ENCODE assay signal across 16 cellular contexts in genomic region chr17:364766-365165, GRCh38.
"Had no signal": no experiment of that assay in that cellular context is flagged by ENCODE, and none has a peak within 500 bp of the region (broad histone marks: within the 10 kb centered on the region; RNA-seq: fewer than 3 reads in every experiment).

No MANE protein-coding gene starts in this region.

- H3K27ac Mint-ChIP-seq: activated B cell treated with CpG ODN at 0.5 μM for 24 hours; activated CD4-positive, alpha-beta T cell treated with anti-CD3 and anti-CD28 coated beads, Interleukin-2, amount 10 ng/mL, durations not matched to agents 24 days and 14 days; activated CD8-positive, alpha-beta T cell treated with anti-CD3 and anti-CD28 coated beads for 36 hours; activated naive CD4-positive, alpha-beta T cell treated with anti-CD3 and anti-CD28 coated beads, Interleukin-2, amount 50 U/mL, for 72 hours; activated T-cell treated with anti-CD3 and anti-CD28 coated beads, Interleukin-2, amount 50 U/mL, for 24 hours; T-cell had no signal

- H3K27me3 Mint-ChIP-seq: activated CD8-positive, alpha-beta T cell treated with anti-CD3 and anti-CD28 coated beads for 36 hours; activated T-cell treated with anti-CD3 and anti-CD28 coated beads, Interleukin-2, amount 50 U/mL, for 24 hours; T-cell had no signal

- H3K4me1 Mint-ChIP-seq: activated CD4-positive, alpha-beta T cell treated with anti-CD3 and anti-CD28 coated beads, Interleukin-2, amount 10 ng/mL, durations not matched to agents 24 days and 14 days had no signal

- H3K9me3 Mint-ChIP-seq: activated CD4-positive, alpha-beta T cell treated with anti-CD3 and anti-CD28 coated beads, Interleukin-2, amount 10 ng/mL, durations not matched to agents 24 days and 14 days had no signal

- H3K9me3 ChIP-seq: lower lobe of right lung, ovary, suprapubic skin, transverse colon had no signal

- H3K4me1 ChIP-seq: lower lobe of right lung, suprapubic skin, transverse colon had no signal

- H3K27me3 ChIP-seq: ovary, suprapubic skin, transverse colon had no signal

- H3K4me3 Mint-ChIP-seq: activated B cell treated with CpG ODN at 0.5 μM for 24 hours; activated CD4-positive, alpha-beta T cell treated with anti-CD3 and anti-CD28 coated beads, Interleukin-2, amount 10 ng/mL, durations not matched to agents 24 days and 14 days; activated CD8-positive, alpha-beta T cell treated with anti-CD3 and anti-CD28 coated beads for 36 hours; activated T-cell treated with anti-CD3 and anti-CD28 coated beads, Interleukin-2, amount 50 U/mL, for 24 hours; neural crest cell had no signal

- ATAC-seq: activated CD8-positive, alpha-beta T cell treated with anti-CD3 and anti-CD28 coated beads for 36 hours; activated naive CD4-positive, alpha-beta T cell treated with anti-CD3 and anti-CD28 coated beads, Interleukin-2, amount 50 U/mL, for 72 hours; lower lobe of right lung; SK-N-SH treated with all-trans-retinoic acid at 6 μM for 48 hours had no signal

- H3K4me3 ChIP-seq: lower lobe of right lung, ovary, suprapubic skin, transverse colon had no signal

- DNase-seq: activated B cell treated with CpG ODN at 0.5 μM for 24 hours; activated CD4-positive, alpha-beta T cell treated with anti-CD3 and anti-CD28 coated beads, Interleukin-2, amount 10 ng/mL, durations not matched to agents 24 days and 14 days; activated CD8-positive, alpha-beta T cell treated with anti-CD3 and anti-CD28 coated beads for 36 hours; activated T-cell treated with anti-CD3 and anti-CD28 coated beads, Interleukin-2, amount 50 U/mL, for 24 hours; amniotic stem cell; foreskin fibroblast; lower lobe of right lung; stimulated activated CD8-positive, alpha-beta memory T cell treated with anti-CD3 and anti-CD28 coated beads, Interleukin-4, amount 100 ng/mL, for 48 hours; stimulated activated naive CD4-positive, alpha-beta T cell treated with Interleukin-2 at 50 U/mL for 16 hours; T-cell; transverse colon had no signal

- H3K27ac ChIP-seq: lower lobe of right lung, ovary, suprapubic skin, transverse colon had no signal

- H3K36me3 ChIP-seq: lower lobe of right lung, ovary, suprapubic skin, transverse colon had no signal
